ENCODE assay signal across 9 cellular contexts in the genomic region with DNA sequence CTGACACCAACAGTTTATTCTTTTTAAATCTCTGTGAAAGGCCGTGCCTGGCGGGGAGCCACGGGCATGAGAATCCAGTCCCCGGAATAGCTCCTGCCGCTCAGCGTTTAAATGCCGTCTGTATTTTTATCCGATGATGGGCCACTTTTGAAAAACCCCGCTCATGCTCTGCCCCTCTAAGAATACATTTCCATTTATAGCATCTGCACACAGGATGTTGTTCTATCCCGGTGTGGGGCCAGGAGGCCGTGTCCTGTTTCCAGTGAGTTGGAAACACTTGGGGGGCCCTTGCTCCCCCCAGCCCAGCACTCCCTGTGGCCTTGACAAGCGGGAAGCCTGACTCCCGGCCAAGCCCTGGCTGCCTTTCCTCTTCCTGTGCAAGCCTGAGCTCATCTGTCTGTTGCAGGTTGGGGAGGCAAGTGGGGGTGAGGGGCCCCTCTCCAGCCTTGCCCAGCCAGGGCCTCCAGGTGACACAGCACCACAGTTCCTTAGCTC. TPM values are rescaled to one million over a fixed set of nuclear protein-coding genes. Genes with fewer than 3 reads are reported as not detected.
DNase-seq lines count a peak whose midpoint lies in the region; ATAC-seq lines count a peak whose summit lies in the region.
"Had no signal": no experiment of that assay in that cellular context is flagged by ENCODE, and none has a peak within 500 bp of the region (broad histone marks: within the 10 kb centered on the region; RNA-seq: fewer than 3 reads in every experiment).

No MANE protein-coding gene starts in this region.

- no peaks in the 10 kb centered on the region for H3K36me3 ChIP-seq in esophagus (ENCODE audit: control insufficient read depth in 2 of 2, insufficient read depth in 2 of 2, low read length in 1 of 2)
- H3K36me3 ChIP-seq in stomach smooth muscle (ENCODE audit: control insufficient read depth in 2 of 2, insufficient read depth in 2 of 2, low read length in 2 of 2): no peaks in the 10 kb centered on the region

- H3K4me1 ChIP-seq in esophagus (ENCODE audit: control insufficient read depth in 2 of 2, insufficient read depth in 2 of 2, low read length in 1 of 2) (peaks cover 6 to 25% of the 10 kb centered on the region in 2 donors), stomach smooth muscle (ENCODE audit: control insufficient read depth, insufficient read depth, low read length) (peaks cover 74% of the 10 kb centered on the region)

- peak; percentile 2 for DNase-seq in NCI-H2081 treated with DMSO at 0.1 percent for 48 hours (lab: John Stamatoyannopoulos, UW)
- peak; percentile 77 for DNase-seq in medulla oblongata (ENCODE audit: extremely low spot score)
- DNase-seq in stimulated activated CD8-positive, alpha-beta memory T cell treated with anti-CD3 and anti-CD28 coated beads, Interleukin-4, amount 100 ng/mL, for 48 hours: no peak
- DNase-seq in NCI-H2196 (lab: John Stamatoyannopoulos, UW; ENCODE audit: unreplicated experiment): no peak
- DNase-seq: T1000 had no signal

- H3K9me3 ChIP-seq in esophagus (ENCODE audit: control insufficient read depth in 2 of 2, insufficient read depth in 1 of 2, low read depth in 1 of 2, low read length in 1 of 2) (no peaks in the 10 kb centered on the region), stomach smooth muscle (ENCODE audit: control insufficient read depth in 2 of 2, low read length in 2 of 2) (no peaks in the 10 kb centered on the region)

- H3K27me3 ChIP-seq in esophagus (ENCODE audit: control insufficient read depth in 1 of 2, insufficient read depth in 2 of 2, low read length in 2 of 2) (no peaks in the 10 kb centered on the region), stomach smooth muscle (ENCODE audit: control insufficient read depth in 1 of 2, insufficient read depth in 2 of 2, low read length in 2 of 2) (no peaks in the 10 kb centered on the region)

- peak overlapping the region; percentile 64 to 67 for H3K9ac ChIP-seq in stomach smooth muscle (ENCODE audit: low read length in 2 of 2)

- 30 to 41% methylated on average over 13 of the region's 13 CpGs for WGBS in esophagus, 2 donors

- H3K27ac ChIP-seq in esophagus (ENCODE audit: low read depth in 2 of 2, low read length in 1 of 2): peak overlapping the region; percentile 79 to 87
- peak overlapping the region; percentile 94 for H3K27ac ChIP-seq in stomach smooth muscle (ENCODE audit: low read length)

- ATAC-seq in HG03457 (IDR thresholded peaks at IDR 0.05; ENCODE audit: unreplicated experiment): no peak
- no peak for ATAC-seq in GM18861 (IDR thresholded peaks at IDR 0.05; ENCODE audit: unreplicated experiment)

- H3K4me3 ChIP-seq in esophagus (ENCODE audit: low read depth in 1 of 2, low read length in 2 of 2) (no peak overlapping the region), stomach smooth muscle (ENCODE audit: low read length in 2 of 2) (peak overlapping the region; percentile 38 to 52)

RNA-seq across cellular contexts. Expression of a gene that starts 39.0 kb away (rescaled TPM):
- 10 to 100 TPM; 45.2 to 47.1 TPM for polyA plus RNA-seq in esophagus

Comparison
In these comparisons a context has a peak if more than half of its experiments do, and no peak if none do; other contexts are left out.
1. DNase-seq: peak in NCI-H2081 treated with DMSO at 0.1 percent for 48 hours (single experiment) and medulla oblongata (single experiment); none in stimulated activated CD8-positive, alpha-beta memory T cell treated with anti-CD3 and anti-CD28 coated beads, Interleukin-4, amount 100 ng/mL, for 48 hours (single experiment) and NCI-H2196 (single experiment).
2. H3K4me3 ChIP-seq: peak in stomach smooth muscle (2 of 2); none in esophagus (0 of 2).